ENCODE assay signal across 8 cellular contexts in the genomic region with DNA sequence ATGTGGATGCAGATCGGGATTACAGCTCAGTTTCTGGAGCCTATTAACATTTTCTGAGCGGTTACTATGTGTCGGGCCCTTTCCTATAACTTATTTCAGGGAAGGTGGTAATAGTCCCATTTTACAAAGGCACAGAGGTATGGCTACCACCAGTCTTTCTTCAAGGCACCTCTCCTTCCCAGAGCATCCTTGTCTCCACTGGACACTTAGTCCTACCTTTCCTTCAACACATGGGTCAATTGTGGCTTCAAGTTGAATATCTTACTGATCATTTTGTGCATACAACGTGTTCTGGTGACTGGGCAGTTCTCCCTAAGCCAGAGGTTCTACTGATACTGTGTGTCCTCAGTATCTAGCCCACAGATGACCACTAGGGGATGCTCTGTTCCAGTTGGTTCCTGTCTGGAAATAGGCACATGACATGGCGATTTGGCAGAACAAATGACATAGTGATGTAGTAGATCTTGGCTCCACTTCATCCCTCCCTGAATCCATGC.
DNase-seq lines count a peak whose midpoint lies in the region; ATAC-seq and TF ChIP-seq lines count a peak whose summit lies in the region.

No MANE protein-coding gene starts in this region.

- no peak for TF ChIP-seq EP300 in SK-N-SH (IDR thresholded peaks at IDR 0.05; ENCODE audit: borderline replicate concordance in 1 of 2, low read depth in 1 of 2, low read length in 1 of 2)

- H3F3A ChIP-seq in SK-N-SH (replicated peaks; ENCODE audit: insufficient read depth): no peaks in the 10 kb centered on the region

- no peaks in the 10 kb centered on the region for H3K9me2 ChIP-seq in SK-N-SH

- H4K20me1 ChIP-seq in SK-N-SH (ENCODE audit: insufficient read depth): no peaks in the 10 kb centered on the region

- DNase-seq in DMS114 treated with DMSO at 0.1 percent for 48 hours (lab: John Stamatoyannopoulos, UW; ENCODE audit: unreplicated experiment): peak; percentile 62
- DNase-seq in SK-N-SH: peak; percentile 49
- DNase-seq in adipocyte (ENCODE audit: low read depth): peak; percentile 80
- peak; percentile 51 for DNase-seq in hepatic stellate cell (ENCODE audit: low spot score)
- DNase-seq in stimulated activated CD4-positive, alpha-beta T cell treated with anti-CD3 and anti-CD28 coated beads, Interleukin-12 subunit alpha, Interleukin-12 subunit beta, amount 100 ng/mL, for 4 hours: peak; percentile 11

- H3K4me3 ChIP-seq in SK-N-SH (ENCODE audit: low read depth in 2 of 2, low read length in 1 of 2) (no peak overlapping the region; a peak in 1 of 4 replicates), adipocyte (ENCODE audit: low read length) (no peak overlapping the region)

- peak; percentile 75 for TF ChIP-seq RAD21 in SK-N-SH (IDR thresholded peaks at IDR 0.05; ENCODE audit: low read length)

- H3K4me2 ChIP-seq in SK-N-SH: no peak overlapping the region

- ATAC-seq in GM21576 (IDR thresholded peaks at IDR 0.05; ENCODE audit: unreplicated experiment): peak; percentile 68
- ATAC-seq in HG03457 (IDR thresholded peaks at IDR 0.05; ENCODE audit: unreplicated experiment): no peak

- CTCF ChIA-PET in SK-N-SH (lab: Yijun Ruan, JAX): interaction anchor here (0.7 to 2.8 kb wide), 16 partner anchors 9 to 300 kb away, joined by 3 to 11 read pairs (median 3); partner anchors contain the start of gene CMTM8

- H2AFZ ChIP-seq in SK-N-SH (ENCODE audit: low read depth): no peak overlapping the region

- H3K36me3 ChIP-seq in SK-N-SH (replicated peaks in 1 of 2; ENCODE audit: control insufficient read depth in 1 of 2, insufficient read depth in 2 of 2, low read length in 1 of 2): no peaks in the 10 kb centered on the region
- H3K36me3 ChIP-seq in adipocyte (ENCODE audit: control insufficient read depth, insufficient read depth, low read length, severe bottlenecking): no peaks in the 10 kb centered on the region

- TF ChIP-seq CTCF in LNCAP (IDR thresholded peaks at IDR 0.05) (peak; percentile 79), SK-N-SH (IDR thresholded peaks at IDR 0.05) (peak; percentile 80)

- H3K4me1 ChIP-seq in SK-N-SH (ENCODE audit: control insufficient read depth in 1 of 2, insufficient read depth in 2 of 2, low read depth in 1 of 2, low read length in 1 of 2): no peaks in the 10 kb centered on the region; a peak in 1 of 4 replicates
- H3K4me1 ChIP-seq in adipocyte (ENCODE audit: control insufficient read depth, insufficient read depth, low read length): peaks cover 4% of the 10 kb centered on the region

- H3K9me3 ChIP-seq in SK-N-SH (no peaks in the 10 kb centered on the region), adipocyte (ENCODE audit: control insufficient read depth, low read length) (no peaks in the 10 kb centered on the region)

- POLR2A ChIA-PET in SK-N-SH (lab: Yijun Ruan, JAX): no interaction called here

- H3K79me2 ChIP-seq in SK-N-SH (ENCODE audit: insufficient read depth): no peaks in the 10 kb centered on the region

- no peak overlapping the region for H3K27ac ChIP-seq in SK-N-SH (ENCODE audit: low read depth in 2 of 2, low read length in 1 of 2)

- no peak overlapping the region for H3K9ac ChIP-seq in SK-N-SH
- no peak overlapping the region for H3K9ac ChIP-seq in adipocyte (ENCODE audit: low read length)

- 49% methylated on average over 5 of the region's 5 CpGs for WGBS in SK-N-SH (ENCODE audit: low lambda C conversion rate)

- H3K27me3 ChIP-seq in SK-N-SH (ENCODE audit: insufficient read depth): no peaks in the 10 kb centered on the region
- no peaks in the 10 kb centered on the region for H3K27me3 ChIP-seq in adipocyte (replicated peaks; ENCODE audit: control insufficient read depth, insufficient read depth, low read length)

TF ChIP-seq in SK-N-SH, 30 proteins besides CTCF, POLR2A, EP300 and RAD21:
- peak; percentile 29; the same call in 1 of the 2 replicates for TF ChIP-seq NFIC (IDR thresholded peaks at IDR 0.05; ENCODE audit: borderline replicate concordance)
- TF ChIP-seq SMC3 (IDR thresholded peaks at IDR 0.05; ENCODE audit: low read depth, low read length): peak; percentile 72
- no peak for TF ChIP-seq TEAD4 (IDR thresholded peaks at IDR 0.05; ENCODE audit: borderline replicate concordance, insufficient read depth)
- TF ChIP-seq USF1 (IDR thresholded peaks at IDR 0.05; ENCODE audit: borderline replicate concordance, low read depth): peak; percentile 39; the same call in 1 of the 2 replicates
- peak; percentile 42; the same call in 1 of the 2 replicates for TF ChIP-seq PBX3 (IDR thresholded peaks at IDR 0.05)

Comparison
In these comparisons a context has a peak if more than half of its experiments do, and no peak if none do; other contexts are left out.
1. DNase-seq: peak in every context shown above with its lines; median percentile 80 in adipocyte; 62 in DMS114 treated with DMSO at 0.1 percent for 48 hours; 51 in hepatic stellate cell; 49 in SK-N-SH; 11 in stimulated activated CD4-positive, alpha-beta T cell treated with anti-CD3 and anti-CD28 coated beads, Interleukin-12 subunit alpha, Interleukin-12 subunit beta, amount 100 ng/mL, for 4 hours.